In genomic region chr5:146069780-146070099, GRCh38 we compare ENCODE assay signal across 14 cellular contexts.
DNase-seq lines count a peak whose midpoint lies in the region; ATAC-seq lines count a peak whose summit lies in the region.
"Had no signal": no experiment of that assay in that cellular context is flagged by ENCODE, and none has a peak within 500 bp of the region (broad histone marks: within the 10 kb centered on the region; RNA-seq: fewer than 3 reads in every experiment).

No MANE protein-coding gene starts in this region.

- H3K27me3 Mint-ChIP-seq in stimulated activated memory B cell treated with anti-CD40 and anti-IgM and Interleukin-4, amounts not matched to agents 10 μg/mL and 1 μg/mL and 100 μg/mL, for 72 hours, result peaks cover 9% of the 10 kb centered on the region

- H3K4me3 Mint-ChIP-seq in stimulated activated memory B cell treated with anti-CD40 and anti-IgM and Interleukin-4, amounts not matched to agents 10 μg/mL and 1 μg/mL and 100 μg/mL, for 72 hours, result no peak overlapping the region
- H3K4me3 Mint-ChIP-seq: activated naive CD8-positive, alpha-beta T cell treated with anti-CD3 and anti-CD28 coated beads, Interleukin-2, amount 10 ng/mL, durations not matched to agents 7 days and 5 days; T-cell had no signal

- H3K9me3 Mint-ChIP-seq in stimulated activated memory B cell treated with anti-CD40 and anti-IgM and Interleukin-4, amounts not matched to agents 10 μg/mL and 1 μg/mL and 100 μg/mL, for 72 hours, result no peaks in the 10 kb centered on the region
- H3K9me3 Mint-ChIP-seq: activated naive CD8-positive, alpha-beta T cell treated with anti-CD3 and anti-CD28 coated beads, Interleukin-2, amount 10 ng/mL, durations not matched to agents 7 days and 5 days; T-cell had no signal

- H3K36me3 Mint-ChIP-seq in stimulated activated memory B cell treated with anti-CD40 and anti-IgM and Interleukin-4, amounts not matched to agents 10 μg/mL and 1 μg/mL and 100 μg/mL, for 72 hours, result no peaks in the 10 kb centered on the region
- H3K36me3 Mint-ChIP-seq: activated naive CD8-positive, alpha-beta T cell treated with anti-CD3 and anti-CD28 coated beads, Interleukin-2, amount 10 ng/mL, durations not matched to agents 7 days and 5 days; T-cell had no signal

- peak; percentile 43 for ATAC-seq in GM18499 (IDR thresholded peaks at IDR 0.05; ENCODE audit: insufficient read depth, unreplicated experiment)
- ATAC-seq in GM19351 (IDR thresholded peaks at IDR 0.05; ENCODE audit: unreplicated experiment), result peak; percentile 69
- ATAC-seq in HG02610 (IDR thresholded peaks at IDR 0.05; ENCODE audit: unreplicated experiment), result peak; percentile 27
- peak; percentile 39 for ATAC-seq in HG03342 (IDR thresholded peaks at IDR 0.05; ENCODE audit: unreplicated experiment)
- ATAC-seq in stimulated activated memory B cell treated with anti-CD40 and anti-IgM and Interleukin-4, amounts not matched to agents 10 μg/mL and 1 μg/mL and 100 μg/mL, for 72 hours, result no peak
- ATAC-seq: Panc1, T-cell had no signal

- H3K4me1 Mint-ChIP-seq in stimulated activated memory B cell treated with anti-CD40 and anti-IgM and Interleukin-4, amounts not matched to agents 10 μg/mL and 1 μg/mL and 100 μg/mL, for 72 hours, result no peaks in the 10 kb centered on the region
- H3K4me1 Mint-ChIP-seq: T-cell had no signal

- DNase-seq in NCI-H1105 (lab: John Stamatoyannopoulos, UW) (no peak), OCI-M1 (lab: John Stamatoyannopoulos, UW) (no peak), NCI-H2081 (lab: John Stamatoyannopoulos, UW) (no peak)
- DNase-seq: activated naive CD8-positive, alpha-beta T cell treated with anti-CD3 and anti-CD28 coated beads, Interleukin-2, amount 10 ng/mL, durations not matched to agents 7 days and 5 days; NCI-H1417 treated with DMSO at 0.1 percent for 48 hours; T-cell; trophoblast cell had no signal

- H3K27ac Mint-ChIP-seq in stimulated activated memory B cell treated with anti-CD40 and anti-IgM and Interleukin-4, amounts not matched to agents 10 μg/mL and 1 μg/mL and 100 μg/mL, for 72 hours, result no peak overlapping the region
- H3K27ac Mint-ChIP-seq: activated naive CD8-positive, alpha-beta T cell treated with anti-CD3 and anti-CD28 coated beads, Interleukin-2, amount 10 ng/mL, durations not matched to agents 7 days and 5 days; progenitor cell of endocrine pancreas; T-cell had no signal
